In genomic region chrX:135973548-135974278, GRCh38 we compare ENCODE assay signal across 8 cellular contexts. TPM values are rescaled to one million over a fixed set of nuclear protein-coding genes. Genes with fewer than 3 reads are reported as not detected.
A peak's percentile ranks its signal among the peaks of the same experiment; 100 is the strongest.
DNase-seq lines count a peak whose midpoint lies in the region; ATAC-seq and TF ChIP-seq lines count a peak whose summit lies in the region.

Gene MMGT1, minus strand, starts transcription at chrX:135973988. Its CDS starts 313 bp downstream, at chrX:135973675.

- H3K36me3 ChIP-seq in esophagus (ENCODE audit: control insufficient read depth in 2 of 2, insufficient read depth in 2 of 2, low read length in 1 of 2) (no peaks in the 10 kb centered on the region), mucosa of stomach (ENCODE audit: control insufficient read depth, insufficient read depth, low read length) (no peaks in the 10 kb centered on the region)

- H3K4me1 Mint-ChIP-seq in activated T-cell treated with anti-CD3 and anti-CD28 coated beads, Interleukin-2, amount 50 U/mL, for 24 hours (ENCODE audit: low read depth) = peaks cover 19% of the 10 kb centered on the region

- H3K9me3 ChIP-seq in esophagus (ENCODE audit: control insufficient read depth in 2 of 2, insufficient read depth in 1 of 2, low read depth in 1 of 2, low read length in 1 of 2) = no peaks in the 10 kb centered on the region
- no peaks in the 10 kb centered on the region for H3K9me3 ChIP-seq in mucosa of stomach (ENCODE audit: control insufficient read depth, low read length)

- H3K27ac Mint-ChIP-seq in activated T-cell treated with anti-CD3 and anti-CD28 coated beads, Interleukin-2, amount 50 U/mL, for 24 hours = peak within 1 kb of the TSS; percentile 99

- peak within 1 kb of the TSS; percentile 86 to 94 for H3K27ac ChIP-seq in esophagus (ENCODE audit: low read depth in 2 of 2, low read length in 1 of 2)

- H3K4me1 ChIP-seq in esophagus (ENCODE audit: control insufficient read depth in 2 of 2, insufficient read depth in 2 of 2, low read length in 1 of 2) = no peaks in the 10 kb centered on the region
- H3K4me1 ChIP-seq in mucosa of stomach (ENCODE audit: control insufficient read depth, insufficient read depth, low read length) = peaks cover 9% of the 10 kb centered on the region

- 0 to 32% methylated on average over 42 to 46 of the region's 65 CpGs for WGBS in esophagus, 2 donors

- DNase-seq in DMS 273 treated with DMSO at 0.1 percent for 48 hours (lab: John Stamatoyannopoulos, UW) = peak; percentile 74
- peak; percentile 92 for DNase-seq in KBM-7
- DNase-seq in activated T-cell treated with anti-CD3 and anti-CD28 coated beads, Interleukin-2, amount 50 U/mL, for 24 hours = peak; percentile 86
- DNase-seq in stimulated activated CD8-positive, alpha-beta memory T cell treated with anti-CD3 and anti-CD28 coated beads, Interleukin-4, amount 100 ng/mL, for 48 hours = peak; percentile 82

- peaks cover 12% of the 10 kb centered on the region for H3K27me3 Mint-ChIP-seq in activated T-cell treated with anti-CD3 and anti-CD28 coated beads, Interleukin-2, amount 50 U/mL, for 24 hours

- H3K4me3 ChIP-seq in esophagus (ENCODE audit: low read depth in 1 of 2, low read length in 2 of 2) (peak within 1 kb of the TSS; percentile 76), mucosa of stomach (ENCODE audit: low read length) (peak within 1 kb of the TSS; percentile 69)

- H3K4me3 Mint-ChIP-seq in activated T-cell treated with anti-CD3 and anti-CD28 coated beads, Interleukin-2, amount 50 U/mL, for 24 hours = peak within 1 kb of the TSS; percentile 91

- in situ Hi-C loops in KBM-7 (cut with MboI; ENCODE audit: low pct_unique_long_range_greater_than_20kb, low sequenced_read_pairs) = no loop called here

- peak; percentile 76 for ATAC-seq in GM21619 (IDR thresholded peaks at IDR 0.05; ENCODE audit: unreplicated experiment)

- H3K9ac ChIP-seq in mucosa of stomach (ENCODE audit: low read length) = peak within 1 kb of the TSS; percentile 83

- H3K36me3 Mint-ChIP-seq in activated T-cell treated with anti-CD3 and anti-CD28 coated beads, Interleukin-2, amount 50 U/mL, for 24 hours (ENCODE audit: low read depth) = peaks cover 18% of the 10 kb centered on the region

- H3K27me3 ChIP-seq in esophagus (ENCODE audit: control insufficient read depth in 1 of 2, insufficient read depth in 2 of 2, low read length in 2 of 2) (no peaks in the 10 kb centered on the region), mucosa of stomach (ENCODE audit: control insufficient read depth, insufficient read depth, low read length) (no peaks in the 10 kb centered on the region)

- H3K9me3 Mint-ChIP-seq in activated T-cell treated with anti-CD3 and anti-CD28 coated beads, Interleukin-2, amount 50 U/mL, for 24 hours = no peaks in the 10 kb centered on the region

TF ChIP-seq in PFSK-1, 5 proteins besides CTCF, POLR2A, EP300 and RAD21:
- TF ChIP-seq SIN3A (IDR thresholded peaks at IDR 0.05; ENCODE audit: borderline replicate concordance, insufficient read depth, low read length) (no peak), TAF1 (IDR thresholded peaks at IDR 0.05; ENCODE audit: borderline replicate concordance, insufficient read depth, low read length) (0 out of 2 replicates have a peak, but pooled peaks have one; percentile 40), POLR2AphosphoS5 (IDR thresholded peaks at IDR 0.05; ENCODE audit: low read depth, low read length) (no peak; the same call in 1 of the 2 replicates), REST (IDR thresholded peaks at IDR 0.05; ENCODE audit: insufficient read depth in 1 of 2, low read depth in 2 of 2, low read length in 2 of 2) (0 out of 4 replicates have a peak, but pooled peaks of 1 of the 2 experiments have one; percentile 10), FOXP2 (optimal IDR thresholded peaks at IDR 0.05; ENCODE audit: borderline replicate concordance, extremely low read depth, extremely low read length, insufficient read depth) (peak; percentile 2)

RNA-seq across cellular contexts. Expression of gene MMGT1, which starts in this region (rescaled TPM):
- polyA plus RNA-seq in PFSK-1 (2012; ENCODE audit: insufficient read length, low read depth) = 7.3 TPM
- 1 to 10 TPM; 1.5 to 7.5 TPM for polyA plus RNA-seq in esophagus

Comparison
In these comparisons a context has a peak if more than half of its experiments do, and no peak if none do; other contexts are left out.
1. Peak in every context shown above with its lines: DNase-seq, ATAC-seq, H3K4me3 ChIP-seq and H3K27ac ChIP-seq.